24 cellular contexts compared by ENCODE assay signal in the genomic region with DNA sequence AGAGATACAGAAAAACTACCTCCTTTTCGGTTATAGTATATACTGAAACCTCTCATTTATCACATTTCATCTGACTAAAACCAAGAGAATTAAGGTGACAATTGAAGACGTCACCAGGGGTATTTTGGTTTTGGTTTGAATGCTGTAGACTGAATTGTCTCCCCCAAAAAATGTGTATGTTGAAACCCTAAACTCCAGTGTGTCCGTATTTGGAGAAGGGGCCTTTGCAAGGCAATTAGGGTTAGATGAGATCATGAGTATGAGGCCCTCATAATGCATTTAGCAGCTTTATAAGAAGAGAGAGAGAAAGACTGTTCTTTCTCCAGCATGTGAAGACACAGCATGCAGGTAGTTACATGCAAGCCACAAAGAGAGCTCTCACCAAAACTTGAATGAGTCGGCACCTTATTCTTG. TPM values are rescaled to one million over a fixed set of nuclear protein-coding genes. Genes with fewer than 3 reads are reported as not detected.
DNase-seq lines count a peak whose midpoint lies in the region; ATAC-seq, FAIRE-seq and TF ChIP-seq lines count a peak whose summit lies in the region.
"Had no signal": no experiment of that assay in that cellular context is flagged by ENCODE, and none has a peak within 500 bp of the region (broad histone marks: within the 10 kb centered on the region; RNA-seq: fewer than 3 reads in every experiment).

No MANE protein-coding gene starts in this region.

- in situ Hi-C loops in GM13977 (cut with MboI; ENCODE audit: low pct_unique_long_range_greater_than_20kb, low sequenced_read_pairs, unreplicated experiment) (no loop called here), GM12878 (cut with MboI) (no loop called here)

- no peak for TF ChIP-seq CTCF in GM13977 (IDR thresholded peaks at IDR 0.05; ENCODE audit: extremely low read depth, insufficient read depth, missing control alignments)
- no peak for TF ChIP-seq CTCF in GM12878 (IDR thresholded peaks at IDR 0.05 in 2 of 3, conservative IDR thresholded peaks at IDR 0.05 in 1 of 3; ENCODE audit: control insufficient read depth in 2 of 3, extremely low read depth in 1 of 3, insufficient read depth in 1 of 3, low read depth in 3 of 3, low read length in 3 of 3)
- no peak for TF ChIP-seq CTCF in GM10266 (IDR thresholded peaks at IDR 0.05; ENCODE audit: control insufficient read depth, insufficient read depth, low read depth, missing control alignments)
- no peak for TF ChIP-seq CTCF in lower lobe of right lung (IDR thresholded peaks at IDR 0.05)

- CTCF ChIA-PET in GM12878 (lab: Yijun Ruan, JAX) = interaction anchor here (0.6 to 1.8 kb wide), 4 partner anchors 39 to 222 kb away, joined by 3 to 5 read pairs (median 4); no protein-coding TSS in a partner anchor

- POLR2A ChIA-PET in GM12878 (lab: Charles Lee) = interaction anchor here (0.7 to 4.5 kb wide), 7 partner anchors 8 to 53 kb away, joined by 3 to 20 read pairs (median 3); no protein-coding TSS in a partner anchor

- H4K20me1 ChIP-seq in GM12878 (ENCODE audit: control insufficient read depth, insufficient read depth) = no peaks in the 10 kb centered on the region

- no peak overlapping the region for H2AFZ ChIP-seq in GM12878 (ENCODE audit: control insufficient read depth, low read depth, low read length)
- H2AFZ ChIP-seq: GM23248 had no signal

- no peak for TF ChIP-seq RAD21 in GM12878 (IDR thresholded peaks at IDR 0.05; ENCODE audit: insufficient read depth, low read depth, low read length)

- RAD21 ChIA-PET in GM12878 (lab: Charles Lee; ENCODE audit: unreplicated experiment) = interaction anchor here (1.0 to 7.6 kb wide), 18 partner anchors 9 to 188 kb away, joined by 3 to 53 read pairs (median 4); no protein-coding TSS in a partner anchor

- H3K4me2 ChIP-seq in GM12878 (ENCODE audit: control insufficient read depth, insufficient read depth) = no peak overlapping the region

- H3K9me3 ChIP-seq in GM12878 (replicated peaks; ENCODE audit: control insufficient read depth, insufficient read depth, low read length) = no peaks in the 10 kb centered on the region
- no peaks in the 10 kb centered on the region for H3K9me3 ChIP-seq in lower lobe of right lung
- H3K9me3 ChIP-seq: heart left ventricle, SJCRH30 had no signal

- no peak for TF ChIP-seq POLR2A in GM12878 (IDR thresholded peaks at IDR 0.05; ENCODE audit: low read depth, low read length)

- H3K27ac ChIP-seq in GM12878 (ENCODE audit: control insufficient read depth, insufficient read depth) (no peak overlapping the region), lower lobe of right lung (no peak overlapping the region)
- H3K27ac ChIP-seq: brain microvascular endothelial cell, C4-2B, GM23248, heart left ventricle, SJCRH30 had no signal

- H3K4me3 ChIP-seq in GM12878 = no peak overlapping the region
- no peak overlapping the region for H3K4me3 ChIP-seq in lower lobe of right lung
- H3K4me3 ChIP-seq: GM23248, heart left ventricle, SJCRH30 had no signal

- 28% methylated on average over 4 of the region's 4 CpGs for WGBS in GM12878 (ENCODE audit: insufficient coverage, insufficient replicate concordance, low lambda C conversion rate, missing lambda C conversion rate)

- H3K36me3 ChIP-seq in GM12878 (ENCODE audit: control insufficient read depth in 2 of 2, insufficient read depth in 2 of 2, low read length in 1 of 2) (no peaks in the 10 kb centered on the region), lower lobe of right lung (no peaks in the 10 kb centered on the region)
- H3K36me3 ChIP-seq: brain microvascular endothelial cell, heart left ventricle, SJCRH30 had no signal

- FAIRE-seq in GM12878 (lab: Jason Lieb, UNC) = no peak
- FAIRE-seq: colon, RCC 7860 had no signal

- TF ChIP-seq EP300 in GM12878 (IDR thresholded peaks at IDR 0.05; ENCODE audit: borderline replicate concordance in 1 of 2, control insufficient read depth in 1 of 2, low read depth in 2 of 2, low read length in 2 of 2) = peak; percentile 88 to 94

- ATAC-seq in GM19324 (IDR thresholded peaks at IDR 0.05; ENCODE audit: low FRiP score, unreplicated experiment) = peak; percentile 71
- peak; percentile 76 for ATAC-seq in HG03565 (IDR thresholded peaks at IDR 0.05; ENCODE audit: unreplicated experiment)
- ATAC-seq in GM12878 = peak; percentile 86
- ATAC-seq in lower lobe of right lung = no peak
- ATAC-seq: activated CD8-positive, alpha-beta T cell treated with anti-CD3 and anti-CD28 coated beads for 36 hours; heart left ventricle; left colon; T-cell had no signal

- intact Hi-C loops in GM12878 (cut with micrococcal nuclease; ENCODE audit: unreplicated experiment) (loop anchor here (2.0 kb wide), 1 partner anchor 49 kb away; no protein-coding TSS in a partner anchor), lower lobe of right lung (cut with DNase I) (no loop called here)

- H3K9ac ChIP-seq in GM12878 (ENCODE audit: control insufficient read depth, insufficient read depth, low read length) = no peak overlapping the region
- H3K9ac ChIP-seq: GM23248 had no signal

- H3K4me1 ChIP-seq in GM12878 (ENCODE audit: control insufficient read depth, insufficient read depth, low read length) (no peaks in the 10 kb centered on the region), lower lobe of right lung (no peaks in the 10 kb centered on the region)

- DNase-seq in GM13977 (ENCODE audit: low spot score) (peak; percentile 25), GM12878 (ENCODE audit: low read depth, low spot score) (peak; percentile 28), anterior cingulate cortex (lab: John Stamatoyannopoulos, UW) (no peak), NCI-H2196 treated with DMSO at 0.1 percent for 48 hours (lab: John Stamatoyannopoulos, UW; ENCODE audit: unreplicated experiment) (no peak), GM10266 (ENCODE audit: extremely low spot score) (no peak), lower lobe of right lung (no peak)
- DNase-seq: activated CD4-positive, CD25-positive, alpha-beta regulatory T cell treated with anti-CD3 and anti-CD28 coated beads, Interleukin-2, amount 50 U/mL, for 72 hours; activated CD8-positive, alpha-beta T cell treated with anti-CD3 and anti-CD28 coated beads for 36 hours; brain microvascular endothelial cell; effector CD8-positive, alpha-beta T cell; GM23248; heart left ventricle; left colon; mesenchymal stem cell; NCI-H1048; NCI-H187 treated with DMSO at 0.1 percent for 48 hours; SJCRH30; T-cell; trophoblast cell had no signal

- no TSS peak for BruUV-seq in GM12878 (replicated peaks; lab: Mats Ljungman, UMichigan)

- SMC1A ChIA-PET in GM12878 (lab: Charles Lee; ENCODE audit: uncharacterized antibody, unreplicated experiment) = interaction anchor here (0.7 to 16.3 kb wide), 20 partner anchors 9 to 155 kb away, joined by 3 to 158 read pairs (median 4); no protein-coding TSS in a partner anchor

- no peaks in the 10 kb centered on the region for H3K79me2 ChIP-seq in GM12878 (ENCODE audit: control insufficient read depth, insufficient read depth, low read length)

- H3K27me3 ChIP-seq in GM12878 (replicated peaks in 1 of 2; ENCODE audit: control insufficient read depth in 2 of 2, insufficient read depth in 2 of 2, low read length in 1 of 2) (no peaks in the 10 kb centered on the region), lower lobe of right lung (ENCODE audit: low read depth) (no peaks in the 10 kb centered on the region)
- H3K27me3 ChIP-seq: brain microvascular endothelial cell, heart left ventricle, SJCRH30 had no signal

TF ChIP-seq in GM12878, 131 proteins besides CTCF, POLR2A, EP300 and RAD21 (continues in another document):
- no peak for TF ChIP-seq ASH2L (IDR thresholded peaks at IDR 0.05; ENCODE audit: borderline replicate concordance, low read depth)
- no peak for TF ChIP-seq POLR2AphosphoS5 (IDR thresholded peaks at IDR 0.05; ENCODE audit: low read length)
- TF ChIP-seq, protein P1, sequence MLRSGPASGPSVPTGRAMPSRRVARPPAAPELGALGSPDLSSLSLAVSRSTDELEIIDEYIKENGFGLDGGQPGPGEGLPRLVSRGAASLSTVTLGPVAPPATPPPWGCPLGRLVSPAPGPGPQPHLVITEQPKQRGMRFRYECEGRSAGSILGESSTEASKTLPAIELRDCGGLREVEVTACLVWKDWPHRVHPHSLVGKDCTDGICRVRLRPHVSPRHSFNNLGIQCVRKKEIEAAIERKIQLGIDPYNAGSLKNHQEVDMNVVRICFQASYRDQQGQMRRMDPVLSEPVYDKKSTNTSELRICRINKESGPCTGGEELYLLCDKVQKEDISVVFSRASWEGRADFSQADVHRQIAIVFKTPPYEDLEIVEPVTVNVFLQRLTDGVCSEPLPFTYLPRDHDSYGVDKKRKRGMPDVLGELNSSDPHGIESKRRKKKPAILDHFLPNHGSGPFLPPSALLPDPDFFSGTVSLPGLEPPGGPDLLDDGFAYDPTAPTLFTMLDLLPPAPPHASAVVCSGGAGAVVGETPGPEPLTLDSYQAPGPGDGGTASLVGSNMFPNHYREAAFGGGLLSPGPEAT (IDR thresholded peaks at IDR 0.05; ENCODE audit: low read depth) = peak; percentile 89
- TF ChIP-seq SREBF1 (IDR thresholded peaks at IDR 0.05; ENCODE audit: low read length) = no peak
- TF ChIP-seq NRF1 (conservative IDR thresholded peaks at IDR 0.05; ENCODE audit: low read depth, low read length) = no peak
- peak; percentile 91; the same call in 1 of the 2 replicates for TF ChIP-seq NFIC (IDR thresholded peaks at IDR 0.05; ENCODE audit: low read depth, low read length)
- TF ChIP-seq SRF (IDR thresholded peaks at IDR 0.05; ENCODE audit: low read depth in 2 of 2, low read length in 2 of 2) = peak in 1 of 2 experiments; percentile 55; a peak in 1 of 4 replicates
- TF ChIP-seq ZNF217 (IDR thresholded peaks at IDR 0.05) = peak; percentile 48; the same call in 1 of the 2 replicates
- TF ChIP-seq IRF4 (IDR thresholded peaks at IDR 0.05; ENCODE audit: low read depth, low read length) = peak; percentile 14; the same call in 1 of the 2 replicates
- TF ChIP-seq LARP7 (IDR thresholded peaks at IDR 0.05) = no peak

RNA-seq across cellular contexts. Expression of a gene that starts 59.5 kb away (rescaled TPM):
- total RNA-seq in GM12878 (2013; cell fraction: nucleolus; rRNA removed) = 115 and 128 TPM in 2 replicates
- 0.96 and 2.1 TPM in 2 replicates for total RNA-seq in GM12878 (2014; rRNA removed)
- total RNA-seq in GM12878 (2014; rRNA removed; fragmentation: Illumina TruSeq; extraction: Trizol) = 1.1 and 1.6 TPM in 2 replicates
- total RNA-seq in GM12878 (2021) = 1.5 and 2.4 TPM in 2 replicates
- polyA plus RNA-seq in GM12878 (2011; ENCODE audit: low read depth) = not detected
- 14.8 and 22.8 TPM in 2 replicates for polyA plus RNA-seq in GM12878 (2011; rRNA removed)
- polyA plus RNA-seq in GM12878 (2011; cell fraction: cytosol; rRNA removed) = 4.6 and 5.0 TPM in 2 replicates
- polyA plus RNA-seq in GM12878 (2011; cell fraction: nucleus; rRNA removed) = 19.8 and 20.3 TPM in 2 replicates
- polyA plus RNA-seq in GM12878 (2012) = 0.14 TPM in 1 of 2 replicates, not detected in the other
- 0.98 and 3.8 TPM in 2 replicates for polyA plus RNA-seq in GM12878 (2014; fragmentation: Illumina TruSeq; extraction: Trizol)
- under 1 TPM; 0.14 to 0.15 TPM for polyA plus RNA-seq in GM12878 (2014; fragmentation: Nextera tagmentation; extraction: Ambion mirVana)
- polyA plus RNA-seq in GM12878 (2014; rRNA removed) = 0.35 and 0.91 TPM in 2 replicates
- 1 to 10 TPM in 1 of 2 experiments, under 1 TPM in 1; 0.74 to 1.2 TPM for polyA plus RNA-seq in GM12878 (2016; fragmentation: Nextera tagmentation; extraction: Ambion mirVana)
- 53.6 and 66.9 TPM in 2 replicates for polyA minus RNA-seq in GM12878 (2011; rRNA and poly(A)+ RNA removed)
- 22.9 and 29.3 TPM in 2 replicates for polyA minus RNA-seq in GM12878 (2011; cell fraction: cytosol; rRNA and poly(A)+ RNA removed)
- 97.6 and 186 TPM in 2 replicates for polyA minus RNA-seq in GM12878 (2011; cell fraction: nucleus; rRNA and poly(A)+ RNA removed)
- total RNA-seq in lower lobe of right lung = 12.5 TPM
- total RNA-seq: activated CD8-positive, alpha-beta T cell treated with anti-CD3 and anti-CD28 coated beads for 36 hours had no signal

Comparison
In these comparisons a context has a peak if more than half of its experiments do, and no peak if none do; other contexts are left out.
1. DNase-seq: peak in GM13977 (single experiment) and GM12878 (single experiment); none in anterior cingulate cortex (0 of 58), NCI-H2196 treated with DMSO at 0.1 percent for 48 hours (single experiment), GM10266 (single experiment) and lower lobe of right lung (single experiment).
2. ATAC-seq: peak in GM19324 (single experiment), HG03565 (single experiment) and GM12878 (single experiment); none in lower lobe of right lung (0 of 2).